In the genomic region with DNA sequence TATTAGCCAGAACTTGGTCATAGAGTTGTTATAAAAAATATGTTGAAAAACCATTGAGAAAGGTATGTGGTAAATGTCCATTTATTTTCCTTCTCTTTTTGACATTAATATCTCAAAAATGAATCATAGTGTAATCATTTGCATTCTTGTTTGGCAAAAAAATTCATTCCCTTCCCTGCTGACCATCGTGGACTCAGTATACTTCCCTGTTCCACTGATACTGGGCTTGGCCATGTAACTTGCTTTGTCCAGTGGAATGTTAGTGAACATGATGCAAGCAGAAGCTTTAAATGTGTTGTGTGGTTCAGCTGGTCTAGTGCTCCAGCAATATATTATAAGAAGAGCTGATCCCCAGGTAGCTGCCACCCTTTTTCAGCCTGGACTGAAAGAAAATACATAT, we compare ENCODE assay signal across 17 cellular contexts.
DNase-seq lines count a peak whose midpoint lies in the region; ATAC-seq, FAIRE-seq and TF ChIP-seq lines count a peak whose summit lies in the region.
"Had no signal": no experiment of that assay in that cellular context is flagged by ENCODE, and none has a peak within 500 bp of the region (broad histone marks: within the 10 kb centered on the region; RNA-seq: fewer than 3 reads in every experiment).

No MANE protein-coding gene starts in this region.

- no peaks in the 10 kb centered on the region for H3K9me2 ChIP-seq in GM23248 (ENCODE audit: insufficient read depth)

- TF ChIP-seq CTCF in AG10803 (conservative IDR thresholded peaks at IDR 0.05; ENCODE audit: low read length) = no peak
- TF ChIP-seq CTCF in bronchial epithelial cell (IDR thresholded peaks at IDR 0.05; ENCODE audit: insufficient read depth, low read length, severe bottlenecking) = no peak
- no peak for TF ChIP-seq CTCF in fibroblast of the aortic adventitia (IDR thresholded peaks at IDR 0.05; ENCODE audit: insufficient read depth, low read length)

- H3K4me1 ChIP-seq in GM23248 (ENCODE audit: insufficient read depth) = no peaks in the 10 kb centered on the region

- FAIRE-seq in bronchial epithelial cell (lab: Jason Lieb, UNC) = no peak
- FAIRE-seq: GM12878, K562 had no signal

- DNase-seq in AG10803 (ENCODE audit: low read depth) = peak; percentile 65
- DNase-seq in GM23248 = peak; percentile 14
- DNase-seq in bronchial epithelial cell (ENCODE audit: low read depth) = peak; percentile 3
- peak; percentile 44 for DNase-seq in fibroblast of the aortic adventitia (ENCODE audit: low read depth)
- DNase-seq in DMS153 (lab: John Stamatoyannopoulos, UW) = no peak
- no peak for DNase-seq in NCI-H1694 (lab: John Stamatoyannopoulos, UW)
- no peak for DNase-seq in dedifferentiated amniotic fluid mesenchymal stem cell (ENCODE audit: extremely low spot score)
- DNase-seq: C1 segment of cervical spinal cord; CD4-positive, alpha-beta T cell; DND-41; H7 had no signal

- in situ Hi-C loops in GM23248 (cut with MboI) = no loop called here

- H3K27me3 ChIP-seq in GM23248 (replicated peaks; ENCODE audit: insufficient read depth) (no peaks in the 10 kb centered on the region), bronchial epithelial cell (ENCODE audit: control insufficient read depth, insufficient read depth, low read length) (peaks cover 2% of the 10 kb centered on the region)

- H3K9me3 ChIP-seq in GM23248 (ENCODE audit: low read depth) = no peaks in the 10 kb centered on the region

- no peaks in the 10 kb centered on the region for H3K36me3 ChIP-seq in GM23248 (ENCODE audit: low read depth)
- H3K36me3 ChIP-seq in bronchial epithelial cell (ENCODE audit: control insufficient read depth, insufficient read depth, low read length) = no peaks in the 10 kb centered on the region

- no peak overlapping the region for H3K9ac ChIP-seq in GM23248

- TF ChIP-seq POLR2A in GM18505 (IDR thresholded peaks at IDR 0.05; ENCODE audit: borderline replicate concordance, extremely low read depth, insufficient read depth, insufficient read length) = no peak

- H2AFZ ChIP-seq in GM23248 = no peak overlapping the region
- H2AFZ ChIP-seq: GM23338 had no signal

- H3F3A ChIP-seq in GM23248 (ENCODE audit: insufficient read depth) = no peaks in the 10 kb centered on the region

- H3K4me2 ChIP-seq in GM23248 (ENCODE audit: unreplicated experiment) = no peak overlapping the region
- H3K4me2 ChIP-seq: GM23338 had no signal

- 12 to 21% methylated on average over 1 of the region's 1 CpG for WGBS in GM23248 (ENCODE audit: low coverage in 1 of 2, low lambda C conversion rate in 2 of 2, missing lambda C conversion rate in 2 of 2), 2 experiments

- ATAC-seq in GM18505 (IDR thresholded peaks at IDR 0.05; ENCODE audit: unreplicated experiment) = no peak
- ATAC-seq: GM12878, GM23338, K562 had no signal

- no peaks in the 10 kb centered on the region for H3K79me2 ChIP-seq in GM23248 (ENCODE audit: insufficient read depth)

- H3K27ac ChIP-seq in GM23248 = no peak overlapping the region
- H3K27ac ChIP-seq: 22Rv1, HL-60 had no signal

- H3K4me3 ChIP-seq in AG10803 (ENCODE audit: low read length) (no peak overlapping the region), GM23248 (no peak overlapping the region), bronchial epithelial cell (ENCODE audit: low read depth, low read length) (no peak overlapping the region), fibroblast of the aortic adventitia (ENCODE audit: low read depth, low read length) (no peak overlapping the region)
- H3K4me3 ChIP-seq: GM12878, GM23338, K562 had no signal

- no peaks in the 10 kb centered on the region for H4K20me1 ChIP-seq in GM23248 (ENCODE audit: insufficient read depth)

Comparison
In these comparisons a context has a peak if more than half of its experiments do, and no peak if none do; other contexts are left out.
1. DNase-seq: peak in AG10803 (single experiment), GM23248 (single experiment), bronchial epithelial cell (single experiment) and fibroblast of the aortic adventitia (single experiment); none in DMS153 (single experiment), NCI-H1694 (single experiment) and dedifferentiated amniotic fluid mesenchymal stem cell (single experiment).